ENCODE assay signal across 1 cellular context in the genomic region with DNA sequence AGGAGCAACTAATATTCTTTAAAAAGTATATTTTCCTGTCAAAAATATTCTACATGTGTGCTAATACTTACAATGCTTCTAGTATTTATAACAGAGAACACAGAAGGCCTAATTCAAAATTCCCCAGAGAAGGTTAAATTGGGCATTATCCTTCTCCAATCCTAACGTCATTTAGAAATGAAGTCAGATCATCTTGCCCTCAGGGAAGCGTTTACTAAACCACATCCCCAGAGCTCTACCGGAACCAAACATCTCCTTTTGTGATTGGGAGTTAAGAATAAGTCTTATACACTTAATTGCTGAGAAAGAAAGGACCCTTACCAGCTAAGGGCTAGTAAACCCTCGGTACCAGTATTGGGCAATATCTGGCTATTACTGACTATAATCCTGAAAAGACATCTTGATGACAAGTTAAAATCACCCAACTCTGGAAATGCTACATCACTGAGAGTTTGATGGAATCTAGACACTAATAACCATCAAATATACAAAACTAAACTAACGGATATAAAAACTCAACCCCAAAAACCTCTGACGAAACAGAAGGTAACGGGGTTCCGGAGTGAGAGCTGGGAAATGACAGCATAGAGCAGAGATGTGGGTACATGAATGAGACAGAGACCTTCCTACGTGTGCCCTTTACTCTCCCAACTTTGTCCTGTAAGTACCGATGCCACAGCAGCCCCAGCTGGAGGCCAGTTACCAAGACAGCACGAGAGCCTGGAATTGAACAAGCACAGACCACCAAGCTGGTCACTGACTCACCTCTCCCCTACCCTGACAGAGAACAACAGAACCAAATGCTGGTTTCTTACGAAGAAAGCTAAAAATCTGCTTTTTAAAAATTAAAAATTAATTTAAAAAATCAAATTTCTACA.
TF ChIP-seq lines count a peak whose summit lies in the region.

No MANE protein-coding gene starts in this region.

TF ChIP-seq in K562, 482 proteins besides CTCF, POLR2A, EP300 and RAD21:
- TF ChIP-seq CEBPB (tag; IDR thresholded peaks at IDR 0.05) = peak; percentile 33; the same call in 1 of the 2 replicates
- no peak for TF ChIP-seq EGR1 (conservative IDR thresholded peaks at IDR 0.05)
- TF ChIP-seq CEBPG (CRISPR knock-in tag; IDR thresholded peaks at IDR 0.05) = no peak
- TF ChIP-seq CEBPG (tag; conservative IDR thresholded peaks at IDR 0.05 in 1 of 2, IDR thresholded peaks at IDR 0.05 in 1 of 2) = peak; percentile 40 to 75; a peak in 2 of 4 replicates
TF ChIP-seq in K562: peak in this region for 2.
